ENCODE assay signal across 20 cellular contexts in genomic region chr15:35115155-35115725, GRCh38. TPM values are rescaled to one million over a fixed set of nuclear protein-coding genes. Genes with fewer than 3 reads are reported as not detected.
DNase-seq lines count a peak whose midpoint lies in the region; ATAC-seq and FAIRE-seq lines count a peak whose summit lies in the region.
"Had no signal": no experiment of that assay in that cellular context is flagged by ENCODE, and none has a peak within 500 bp of the region (broad histone marks: within the 10 kb centered on the region; RNA-seq: fewer than 3 reads in every experiment).

No MANE protein-coding gene starts in this region.

- H3K4me1 Mint-ChIP-seq in activated T-cell treated with anti-CD3 and anti-CD28 coated beads, Interleukin-2, amount 50 U/mL, for 72 hours (ENCODE audit: low read depth) = no peaks in the 10 kb centered on the region
- H3K4me1 Mint-ChIP-seq: T-cell had no signal

- H3K4me3 Mint-ChIP-seq in activated T-cell treated with anti-CD3 and anti-CD28 coated beads, Interleukin-2, amount 50 U/mL, for 72 hours = no peak overlapping the region
- H3K4me3 Mint-ChIP-seq: nephron progenitor cell, T-cell had no signal

- 16 to 42% (median 31%) methylated on average over 5 of the region's 5 CpGs for WGBS in small intestine, 3 donors

- peaks cover 5% of the 10 kb centered on the region for H3K27me3 Mint-ChIP-seq in activated T-cell treated with anti-CD3 and anti-CD28 coated beads, Interleukin-2, amount 50 U/mL, for 72 hours (ENCODE audit: low read depth)

- H3K27ac ChIP-seq in small intestine (ENCODE audit: low read depth in 1 of 2, low read length in 1 of 2) = no peak overlapping the region
- H3K27ac ChIP-seq: right atrium auricular region, RWPE1 had no signal

- no peaks in the 10 kb centered on the region for H3K27me3 ChIP-seq in small intestine (ENCODE audit: control insufficient read depth in 2 of 2, insufficient read depth in 2 of 2, low read length in 2 of 2)
- H3K27me3 ChIP-seq: right atrium auricular region had no signal

- H3K9me3 ChIP-seq in small intestine (ENCODE audit: control insufficient read depth, low read depth) = no peaks in the 10 kb centered on the region
- H3K9me3 ChIP-seq: right atrium auricular region had no signal

- no peak for ATAC-seq in activated T-cell treated with anti-CD3 and anti-CD28 coated beads, Interleukin-2, amount 50 U/mL, for 72 hours (replicated peaks in 1 of 2)
- ATAC-seq in GM18519 (IDR thresholded peaks at IDR 0.05; ENCODE audit: low FRiP score, unreplicated experiment) (no peak), HG03280 (IDR thresholded peaks at IDR 0.05; ENCODE audit: unreplicated experiment) (no peak)
- ATAC-seq: T-cell had no signal

- no peak for DNase-seq in activated T-cell treated with anti-CD3 and anti-CD28 coated beads, Interleukin-2, amount 50 U/mL, for 72 hours
- DNase-seq in activated T-cell treated with anti-CD3 and anti-CD28 coated beads, Interleukin-2, amount 50 U/mL, for 1 hour = no peak
- peak; percentile 3 for DNase-seq in RPMI7951 (ENCODE audit: low read depth)
- DNase-seq in iris pigment epithelial cell (ENCODE audit: low read depth) = peak; percentile 41
- peak; percentile 31 for DNase-seq in small intestine
- DNase-seq in NCI-H187 treated with DMSO at 0.1 percent for 48 hours (lab: John Stamatoyannopoulos, UW) = no peak
- DNase-seq: cerebellar nuclear complex; DMS79 treated with DMSO at 0.1 percent for 48 hours; nephron progenitor cell; NK-92 treated with Interleukin-12 subunit alpha and Interleukin-12 subunit beta, amount 100 ng/mL, for 24 hours; stimulated activated CD4-positive, alpha-beta T cell treated with anti-CD3 and anti-CD28 coated beads, Interleukin-1b, Interleukin-23, amount 100 ng/mL, for 48 hours; T-cell had no signal

- H3K36me3 ChIP-seq in small intestine (ENCODE audit: control insufficient read depth in 2 of 2, insufficient read depth in 2 of 2, low read length in 2 of 2) = no peaks in the 10 kb centered on the region
- H3K36me3 ChIP-seq: right atrium auricular region had no signal

- H3K4me1 ChIP-seq in small intestine (ENCODE audit: control insufficient read depth in 2 of 2, insufficient read depth in 1 of 2, low read depth in 1 of 2, low read length in 1 of 2) = no peaks in the 10 kb centered on the region
- H3K4me1 ChIP-seq: right atrium auricular region had no signal

- no peaks in the 10 kb centered on the region for H3K36me3 Mint-ChIP-seq in activated T-cell treated with anti-CD3 and anti-CD28 coated beads, Interleukin-2, amount 50 U/mL, for 72 hours (ENCODE audit: insufficient read depth in 2 of 2)
- H3K36me3 Mint-ChIP-seq: T-cell had no signal

- no peak for FAIRE-seq in small intestine (lab: Jason Lieb, UNC)
- FAIRE-seq: A204.1 had no signal

- H3K27ac Mint-ChIP-seq in activated T-cell treated with anti-CD3 and anti-CD28 coated beads, Interleukin-2, amount 50 U/mL, for 72 hours = peak overlapping the region; percentile 38
- H3K27ac Mint-ChIP-seq: activated T-helper 2 cell treated with anti-CD3 and anti-CD28 coated beads, Interferon-gamma antibody, Interleukin-2, Interleukin-4, amounts not matched to agents 10 μg/mL and 5 μg/mL and 100 μg/mL, durations not matched to agents 14 hours and 24 hours and 36 hours; nephron progenitor cell; T-cell had no signal

- no peak overlapping the region for H3K4me3 ChIP-seq in small intestine (ENCODE audit: low read depth in 1 of 2, low read length in 2 of 2)
- H3K4me3 ChIP-seq: right atrium auricular region had no signal

- H3K9me3 Mint-ChIP-seq in activated T-cell treated with anti-CD3 and anti-CD28 coated beads, Interleukin-2, amount 50 U/mL, for 72 hours = no peaks in the 10 kb centered on the region
- H3K9me3 Mint-ChIP-seq: activated T-helper 2 cell treated with anti-CD3 and anti-CD28 coated beads, Interferon-gamma antibody, Interleukin-2, Interleukin-4, amounts not matched to agents 10 μg/mL and 5 μg/mL and 100 μg/mL, durations not matched to agents 14 hours and 24 hours and 36 hours; nephron progenitor cell; T-cell had no signal

RNA-seq across cellular contexts. Expression of gene NANOGP8, which starts 30.1 kb away (rescaled TPM):
- total RNA-seq in activated T-cell treated with anti-CD3 and anti-CD28 coated beads, Interleukin-2, amount 50 U/mL, for 72 hours = not detected
- not detected in 2 replicates for total RNA-seq in RPMI7951 (2014; rRNA removed; shearing (Covaris generic))
- not detected for polyA plus RNA-seq in small intestine
- total RNA-seq: activated T-helper 2 cell treated with anti-CD3 and anti-CD28 coated beads, Interferon-gamma antibody, Interleukin-2, Interleukin-4, amounts not matched to agents 10 μg/mL and 5 μg/mL and 100 μg/mL, durations not matched to agents 14 hours and 24 hours and 36 hours; lung microvascular endothelial cell had no signal
- polyA plus RNA-seq: urinary bladder had no signal

Comparison
In these comparisons a context has a peak if more than half of its experiments do, and no peak if none do; other contexts are left out.
1. DNase-seq: peak in RPMI7951 (single experiment), iris pigment epithelial cell (single experiment) and small intestine (single experiment); none in activated T-cell treated with anti-CD3 and anti-CD28 coated beads, Interleukin-2, amount 50 U/mL, for 72 hours (0 of 2), activated T-cell treated with anti-CD3 and anti-CD28 coated beads, Interleukin-2, amount 50 U/mL, for 1 hour (single experiment) and NCI-H187 treated with DMSO at 0.1 percent for 48 hours (single experiment).